Comparison of ENCODE assay signal across 8 cellular contexts in genomic region chr7:113774182-113774807, GRCh38.
DNase-seq lines count a peak whose midpoint lies in the region; ATAC-seq and TF ChIP-seq lines count a peak whose summit lies in the region.

No MANE protein-coding gene starts in this region.

- no peaks in the 10 kb centered on the region for H3K36me3 Mint-ChIP-seq in MCF 10A (ENCODE audit: insufficient read depth, unreplicated experiment)
- H3K36me3 Mint-ChIP-seq in activated T-cell treated with anti-CD3 and anti-CD28 coated beads, Interleukin-2, amount 50 U/mL, for 24 hours (ENCODE audit: low read depth): no peaks in the 10 kb centered on the region
- no peaks in the 10 kb centered on the region for H3K36me3 Mint-ChIP-seq in CD8-positive, alpha-beta T cell

- H3K27ac ChIP-seq in left lung: no peak overlapping the region
- H3K27ac ChIP-seq in CD8-positive, alpha-beta T cell (ENCODE audit: low read depth, low read length): no peak overlapping the region

- no TSS peak for BruUV-seq in MCF 10A (replicated peaks; lab: Mats Ljungman, UMichigan)

- no peaks in the 10 kb centered on the region for H3K4me1 Mint-ChIP-seq in MCF 10A (ENCODE audit: insufficient read depth, unreplicated experiment)
- no peaks in the 10 kb centered on the region for H3K4me1 Mint-ChIP-seq in activated T-cell treated with anti-CD3 and anti-CD28 coated beads, Interleukin-2, amount 50 U/mL, for 24 hours (ENCODE audit: low read depth)
- H3K4me1 Mint-ChIP-seq in CD8-positive, alpha-beta T cell (ENCODE audit: low read depth): no peaks in the 10 kb centered on the region

- no peaks in the 10 kb centered on the region for H3K36me3 ChIP-seq in left lung
- no peaks in the 10 kb centered on the region for H3K36me3 ChIP-seq in CD8-positive, alpha-beta T cell (ENCODE audit: insufficient read depth, low read length)

- H3K27ac Mint-ChIP-seq in MCF 10A (ENCODE audit: low read depth, unreplicated experiment): no peak overlapping the region
- no peak overlapping the region for H3K27ac Mint-ChIP-seq in activated T-cell treated with anti-CD3 and anti-CD28 coated beads, Interleukin-2, amount 50 U/mL, for 24 hours
- H3K27ac Mint-ChIP-seq in CD8-positive, alpha-beta T cell: no peak overlapping the region

- DNase-seq in COLO829 (ENCODE audit: low spot score) (peak; percentile 65), NCI-H524 (lab: John Stamatoyannopoulos, UW) (peak; percentile 4 to 63), MCF 10A (ENCODE audit: unreplicated experiment) (peak; percentile 68), left lung (no peak)
- no peak for DNase-seq in activated T-cell treated with anti-CD3 and anti-CD28 coated beads, Interleukin-2, amount 50 U/mL, for 24 hours
- no peak for DNase-seq in CD8-positive, alpha-beta T cell

- intact Hi-C loops in MCF 10A (cut with micrococcal nuclease): no loop called here
- intact Hi-C loops in left lung (cut with DNase I): no loop called here
- intact Hi-C loops in CD8-positive, alpha-beta T cell (cut with DNase I, micrococcal nuclease): no loop called here

- TF ChIP-seq CTCF in MCF 10A (IDR thresholded peaks at IDR 0.05; ENCODE audit: unreplicated experiment): peak; percentile 59
- TF ChIP-seq CTCF in left lung (IDR thresholded peaks at IDR 0.05): peak; percentile 11 to 50
- TF ChIP-seq CTCF in CD8-positive, alpha-beta T cell (IDR thresholded peaks at IDR 0.05): no peak

- POLR2A ChIA-PET in MCF 10A (lab: Yijun Ruan, JAX): no interaction called here
- POLR2A ChIA-PET in CD8-positive, alpha-beta T cell (lab: Charles Lee): no interaction called here

- no peak overlapping the region for H3K4me3 Mint-ChIP-seq in MCF 10A (ENCODE audit: unreplicated experiment)
- no peak overlapping the region for H3K4me3 Mint-ChIP-seq in activated T-cell treated with anti-CD3 and anti-CD28 coated beads, Interleukin-2, amount 50 U/mL, for 24 hours
- H3K4me3 Mint-ChIP-seq in CD8-positive, alpha-beta T cell: no peak overlapping the region

- no peaks in the 10 kb centered on the region for H3K9me3 Mint-ChIP-seq in MCF 10A (ENCODE audit: unreplicated experiment)
- no peaks in the 10 kb centered on the region for H3K9me3 Mint-ChIP-seq in activated T-cell treated with anti-CD3 and anti-CD28 coated beads, Interleukin-2, amount 50 U/mL, for 24 hours
- H3K9me3 Mint-ChIP-seq in CD8-positive, alpha-beta T cell: peaks cover 3% of the 10 kb centered on the region

- no peak overlapping the region for H3K4me3 ChIP-seq in left lung
- H3K4me3 ChIP-seq in CD8-positive, alpha-beta T cell (ENCODE audit: low read depth, low read length): no peak overlapping the region

- no peaks in the 10 kb centered on the region for H3K4me1 ChIP-seq in left lung
- H3K4me1 ChIP-seq in CD8-positive, alpha-beta T cell (ENCODE audit: insufficient read depth, low read length): no peaks in the 10 kb centered on the region

- CTCF ChIA-PET in MCF 10A (lab: Yijun Ruan, JAX): interaction anchor here (0.6 to 1.6 kb wide), 5 partner anchors 8 to 251 kb away, joined by 3 to 7 read pairs (median 3); no protein-coding TSS in a partner anchor
- CTCF ChIA-PET in CD8-positive, alpha-beta T cell (lab: Charles Lee): interaction anchor here (1.3 kb wide), 1 partner anchor 23 kb away, joined by 3 read pairs; no protein-coding TSS in a partner anchor

- no peaks in the 10 kb centered on the region for H3K27me3 ChIP-seq in left lung
- no peaks in the 10 kb centered on the region for H3K27me3 ChIP-seq in CD8-positive, alpha-beta T cell (ENCODE audit: insufficient read depth, low read length)

- H3K27me3 Mint-ChIP-seq in MCF 10A (ENCODE audit: insufficient read depth, unreplicated experiment): peaks cover 41% of the 10 kb centered on the region
- no peaks in the 10 kb centered on the region for H3K27me3 Mint-ChIP-seq in activated T-cell treated with anti-CD3 and anti-CD28 coated beads, Interleukin-2, amount 50 U/mL, for 24 hours
- H3K27me3 Mint-ChIP-seq in CD8-positive, alpha-beta T cell (ENCODE audit: low read depth): no peaks in the 10 kb centered on the region

- peak; percentile 80 for ATAC-seq in GM19324 (IDR thresholded peaks at IDR 0.05; ENCODE audit: low FRiP score, unreplicated experiment)
- ATAC-seq in HG03159 (IDR thresholded peaks at IDR 0.05; ENCODE audit: unreplicated experiment): peak; percentile 96
- ATAC-seq in left lung: peak; percentile 69
- no peak for ATAC-seq in CD8-positive, alpha-beta T cell

- no peaks in the 10 kb centered on the region for H3K9me3 ChIP-seq in left lung
- H3K9me3 ChIP-seq in CD8-positive, alpha-beta T cell (ENCODE audit: low read length): no peaks in the 10 kb centered on the region

Comparison
In these comparisons a context has a peak if more than half of its experiments do, and no peak if none do; other contexts are left out.
1. DNase-seq: peak in COLO829 (single experiment), NCI-H524 (2 of 2) and MCF 10A (single experiment); none in left lung (0 of 2), activated T-cell treated with anti-CD3 and anti-CD28 coated beads, Interleukin-2, amount 50 U/mL, for 24 hours (single experiment) and CD8-positive, alpha-beta T cell (0 of 7).